In the genomic region with DNA sequence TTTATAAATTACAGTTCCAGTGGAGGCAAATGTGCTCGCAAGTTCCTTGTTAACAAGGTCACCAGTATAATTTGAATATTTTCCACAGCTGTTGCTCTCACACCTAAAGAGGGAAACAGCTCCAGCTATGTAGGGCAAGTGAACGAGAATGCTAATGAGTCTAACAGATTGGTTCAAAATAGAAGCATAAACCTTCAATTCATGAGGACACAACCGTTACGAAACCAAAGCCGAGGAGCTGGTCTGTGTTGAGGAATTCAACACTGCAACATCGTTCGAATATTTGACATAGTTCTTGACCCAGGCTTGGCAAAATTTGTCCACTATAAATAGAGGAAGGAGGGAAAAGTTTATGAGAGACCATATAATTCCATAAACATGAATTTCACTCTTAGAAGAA, we compare ENCODE assay signal across 8 cellular contexts.
DNase-seq lines count a peak whose midpoint lies in the region; ATAC-seq lines count a peak whose summit lies in the region.

No MANE protein-coding gene starts in this region.

- no peaks in the 10 kb centered on the region for H3K27me3 ChIP-seq in effector memory CD4-positive, alpha-beta T cell (replicated peaks; ENCODE audit: control insufficient read depth, insufficient read depth, low read length, poor library complexity, severe bottlenecking)

- DNase-seq in effector memory CD4-positive, alpha-beta T cell = no peak
- DNase-seq in skeletal muscle cell (ENCODE audit: low read depth) = peak; percentile 71
- DNase-seq in DMS79 (lab: John Stamatoyannopoulos, UW) = no peak
- no peak for DNase-seq in HUDEP-2 (lab: John Stamatoyannopoulos, UW; ENCODE audit: unreplicated experiment in 76 of 76)
- DNase-seq in activated CD4-positive, alpha-beta T cell treated with anti-CD3 and anti-CD28 coated beads for 48 hours = no peak

- H3K27ac ChIP-seq in effector memory CD4-positive, alpha-beta T cell (ENCODE audit: insufficient read depth, low read length, poor library complexity, severe bottlenecking) = no peak overlapping the region

- H3K4me1 ChIP-seq in effector memory CD4-positive, alpha-beta T cell (ENCODE audit: control insufficient read depth, insufficient read depth, low read length, poor library complexity, severe bottlenecking) = no peaks in the 10 kb centered on the region

- peak; percentile 37 for ATAC-seq in GM19025 (IDR thresholded peaks at IDR 0.05; ENCODE audit: low read depth, unreplicated experiment)
- ATAC-seq in HG03159 (IDR thresholded peaks at IDR 0.05; ENCODE audit: unreplicated experiment) = peak; percentile 60
- ATAC-seq in GM21423 (IDR thresholded peaks at IDR 0.05; ENCODE audit: unreplicated experiment) = no peak

- H3K4me3 ChIP-seq in effector memory CD4-positive, alpha-beta T cell (ENCODE audit: insufficient read depth, low read depth, low read length, poor library complexity, severe bottlenecking) = peak overlapping the region; percentile 9
- H3K4me3 ChIP-seq in skeletal muscle cell (ENCODE audit: low read depth, low read length) = no peak overlapping the region

- H3K36me3 ChIP-seq in effector memory CD4-positive, alpha-beta T cell (ENCODE audit: control insufficient read depth, insufficient read depth, low read length) = no peaks in the 10 kb centered on the region

- no peaks in the 10 kb centered on the region for H3K9me3 ChIP-seq in effector memory CD4-positive, alpha-beta T cell (ENCODE audit: control insufficient read depth, low read length)
